ENCODE assay signal across 10 cellular contexts in the genomic region with DNA sequence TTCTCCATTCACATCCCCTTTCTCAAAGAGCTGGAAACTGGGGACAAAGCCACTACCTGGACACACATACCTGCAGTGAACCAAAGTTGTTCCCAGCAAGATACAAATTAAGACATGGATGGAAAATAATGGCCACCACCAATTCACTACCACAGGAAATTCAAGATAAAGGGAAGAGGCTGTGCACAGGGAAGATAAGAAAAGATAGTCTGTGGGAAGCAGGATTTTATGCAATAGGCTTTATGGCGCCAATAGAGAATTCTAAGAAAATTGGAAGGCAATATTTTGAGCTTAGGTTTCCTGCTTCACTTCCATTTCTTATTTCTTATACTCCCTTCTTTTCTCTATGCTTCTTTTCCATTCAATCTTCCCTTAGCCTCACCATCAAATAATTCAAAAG. TPM values are rescaled to one million over a fixed set of nuclear protein-coding genes. Genes with fewer than 3 reads are reported as not detected.
"Had no signal": no experiment of that assay in that cellular context is flagged by ENCODE, and none has a peak within 500 bp of the region (broad histone marks: within the 10 kb centered on the region; RNA-seq: fewer than 3 reads in every experiment).

No MANE protein-coding gene starts in this region.

- H3K9me3 ChIP-seq: HAP-1 had no signal

- H3K27ac Mint-ChIP-seq: HFFc6 had no signal

- H3K4me3 ChIP-seq: HAP-1 had no signal

- DNase-seq: H7, HFFc6, IMR-90, KBM-7 had no signal

- H3K4me2 ChIP-seq: KMS-11 had no signal

- H3K36me3 ChIP-seq: HAP-1 had no signal

- H3K4me3 Mint-ChIP-seq: HFFc6 had no signal

- ATAC-seq: HCT116 had no signal

- FAIRE-seq: HTR-8/SVneo had no signal

- H3K9me3 Mint-ChIP-seq: HFFc6 had no signal

- H3K27ac ChIP-seq: KMS-11 had no signal

- H3K9ac ChIP-seq: KMS-11 had no signal

RNA-seq across cellular contexts. Expression of gene GPX6, which starts 9.9 kb away (rescaled TPM):
- total RNA-seq: H4, H7, HFFc6, HT-29, IMR-90 had no signal
- polyA plus RNA-seq: IMR-90 had no signal

RNA-seq across cellular contexts. Expression of gene GPX5, which starts 19.9 kb away (rescaled TPM):
- total RNA-seq: H4, H7, HFFc6, HT-29, IMR-90 had no signal
- polyA plus RNA-seq: IMR-90 had no signal
